ENCODE assay signal across 8 cellular contexts in the genomic region with DNA sequence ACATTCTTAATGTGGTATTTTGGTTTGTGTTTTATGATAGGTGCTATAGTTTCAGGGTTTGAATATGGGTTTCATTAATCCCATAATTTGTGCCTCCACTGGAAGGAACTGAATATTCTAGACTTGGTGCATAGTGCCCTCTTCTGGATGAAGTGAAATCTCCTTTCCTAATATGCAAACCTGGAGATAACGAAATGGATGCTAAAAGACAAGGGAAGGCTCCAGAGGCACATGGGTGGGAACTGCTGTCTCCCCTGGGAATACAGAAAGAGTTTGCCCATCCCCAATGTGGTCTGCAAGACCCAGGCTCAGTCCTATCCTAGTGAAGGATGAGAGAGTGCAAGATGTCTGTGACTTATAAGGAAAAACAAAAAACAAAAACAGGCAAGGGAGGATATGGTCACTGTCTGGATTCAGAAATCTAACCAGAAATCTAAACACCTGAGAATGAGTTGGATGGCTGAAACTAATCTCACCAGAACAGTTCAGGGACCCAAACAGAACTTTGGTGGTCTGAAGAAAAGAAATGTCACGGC.
DNase-seq lines count a peak whose midpoint lies in the region; ATAC-seq and TF ChIP-seq lines count a peak whose summit lies in the region.

No MANE protein-coding gene starts in this region.

- CTCF ChIA-PET in T-cell (lab: Charles Lee) = no interaction called here

- ATAC-seq in T-cell (replicated peaks in 1 of 4) = no peak

- DNase-seq in GM10266 (ENCODE audit: extremely low spot score) (peak; percentile 18), HuH-7 (ENCODE audit: low spot score) (peak; percentile 22), NCI-H748 treated with DMSO at 0.1 percent for 48 hours (lab: John Stamatoyannopoulos, UW) (peak; percentile 89), cardiac fibroblast (ENCODE audit: low read depth in 2 of 2) (peak; percentile 68 to 73), myocyte (ENCODE audit: low read depth) (peak; percentile 67), T-cell (no peak), amniotic stem cell (lab: John Stamatoyannopoulos, UW) (no peak)
- DNase-seq in stimulated activated CD4-positive, alpha-beta T cell treated with anti-CD3 and anti-CD28 coated beads, Interleukin-12 subunit alpha, Interleukin-12 subunit beta, amount 100 ng/mL, for 4 hours = no peak

- TF ChIP-seq CTCF in GM10266 (IDR thresholded peaks at IDR 0.05; ENCODE audit: control insufficient read depth, insufficient read depth, low read depth, missing control alignments) = peak; percentile 56
- peak; percentile 68 for TF ChIP-seq CTCF in cardiac fibroblast (IDR thresholded peaks at IDR 0.05; ENCODE audit: low read depth, low read length)

- POLR2A ChIA-PET in T-cell (lab: Charles Lee) = no interaction called here

- H3K4me3 ChIP-seq in cardiac fibroblast (replicated peaks in 1 of 2; ENCODE audit: low read depth in 2 of 2, low read length in 2 of 2) = no peak overlapping the region

- no peak overlapping the region for H3K4me3 Mint-ChIP-seq in T-cell

- H3K27ac Mint-ChIP-seq in T-cell = no peak overlapping the region

- H3K9me3 Mint-ChIP-seq in T-cell = no peaks in the 10 kb centered on the region

- peaks cover 13 to 17% (median 14%) of the 10 kb centered on the region in 3 donors for H3K4me1 Mint-ChIP-seq in T-cell

- peaks cover 15 to 42% of the 10 kb centered on the region in 2 donors for H3K27me3 Mint-ChIP-seq in T-cell

- no peaks in the 10 kb centered on the region for H3K36me3 Mint-ChIP-seq in T-cell

Comparison
In these comparisons a context has a peak if more than half of its experiments do, and no peak if none do; other contexts are left out.
1. DNase-seq: peak in GM10266 (single experiment), HuH-7 (single experiment), NCI-H748 treated with DMSO at 0.1 percent for 48 hours (single experiment), cardiac fibroblast (2 of 2) and myocyte (single experiment); none in T-cell (0 of 34), amniotic stem cell (single experiment) and stimulated activated CD4-positive, alpha-beta T cell treated with anti-CD3 and anti-CD28 coated beads, Interleukin-12 subunit alpha, Interleukin-12 subunit beta, amount 100 ng/mL, for 4 hours (single experiment).